In the genomic region with DNA sequence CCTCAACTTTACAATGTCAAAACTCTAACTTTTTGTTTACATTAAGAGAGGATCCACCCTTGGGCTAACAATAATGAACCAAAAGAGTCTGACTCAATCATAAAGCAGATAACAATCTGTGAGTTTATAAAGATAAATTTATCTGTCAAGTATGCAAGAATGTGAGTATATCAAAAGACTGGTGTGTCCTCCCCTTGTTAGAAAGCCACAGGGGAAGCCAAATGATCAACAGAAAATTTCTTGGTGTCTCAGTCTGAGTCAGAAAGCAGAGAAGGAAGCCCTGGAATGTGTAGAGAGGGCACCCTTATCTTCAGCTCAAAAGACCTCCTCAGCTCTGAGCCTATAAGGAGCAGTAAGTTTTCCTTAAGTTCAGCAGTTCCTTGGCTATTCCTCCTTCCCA, we compare ENCODE assay signal across 15 cellular contexts. TPM values are rescaled to one million over a fixed set of nuclear protein-coding genes. Genes with fewer than 3 reads are reported as not detected.
DNase-seq lines count a peak whose midpoint lies in the region; ATAC-seq and TF ChIP-seq lines count a peak whose summit lies in the region.
"Had no signal": no experiment of that assay in that cellular context is flagged by ENCODE, and none has a peak within 500 bp of the region (broad histone marks: within the 10 kb centered on the region; RNA-seq: fewer than 3 reads in every experiment).

No MANE protein-coding gene starts in this region.

- peaks cover 26% of the 10 kb centered on the region for H3K4me1 ChIP-seq in neural progenitor cell

- no peaks in the 10 kb centered on the region for H3K36me3 Mint-ChIP-seq in neural progenitor cell
- H3K36me3 Mint-ChIP-seq: memory B cell had no signal

- no peak overlapping the region for H3K4me3 ChIP-seq in fibroblast of villous mesenchyme (ENCODE audit: low read depth, low read length)
- no peak overlapping the region for H3K4me3 ChIP-seq in neural progenitor cell
- H3K4me3 ChIP-seq: ovary, tibial artery had no signal

- H3K27me3 Mint-ChIP-seq in stimulated activated naive CD8-positive, alpha-beta T cell treated with anti-CD3 and anti-CD28 coated beads, Interleukin-15, amount 100 ng/mL, for 72 hours, result peaks cover 17% of the 10 kb centered on the region
- peaks cover 4% of the 10 kb centered on the region for H3K27me3 Mint-ChIP-seq in neural progenitor cell (ENCODE audit: insufficient read depth, low read depth)

- no peak overlapping the region for H3K27ac Mint-ChIP-seq in stimulated activated naive CD8-positive, alpha-beta T cell treated with anti-CD3 and anti-CD28 coated beads, Interleukin-15, amount 100 ng/mL, for 72 hours
- H3K27ac Mint-ChIP-seq in neural progenitor cell, result no peak overlapping the region
- H3K27ac Mint-ChIP-seq: activated CD4-positive, alpha-beta T cell treated with anti-CD3 and anti-CD28 coated beads, Interleukin-2, amount 10 ng/mL, durations not matched to agents 7 days and 5 days; memory B cell had no signal

- H3K27ac ChIP-seq in neural progenitor cell, result no peak overlapping the region
- H3K27ac ChIP-seq: ovary, tibial artery had no signal

- no peak for TF ChIP-seq CTCF in fibroblast of villous mesenchyme (IDR thresholded peaks at IDR 0.05; ENCODE audit: insufficient read depth, low read depth, low read length)
- TF ChIP-seq CTCF in neural progenitor cell (IDR thresholded peaks at IDR 0.05), result no peak

- H3K4me3 Mint-ChIP-seq in stimulated activated naive CD8-positive, alpha-beta T cell treated with anti-CD3 and anti-CD28 coated beads, Interleukin-15, amount 100 ng/mL, for 72 hours, result no peak overlapping the region
- H3K4me3 Mint-ChIP-seq in neural progenitor cell, result no peak overlapping the region
- H3K4me3 Mint-ChIP-seq: activated CD4-positive, alpha-beta T cell treated with anti-CD3 and anti-CD28 coated beads, Interleukin-2, amount 10 ng/mL, durations not matched to agents 7 days and 5 days; memory B cell had no signal

- peaks cover 16% of the 10 kb centered on the region for H3F3A ChIP-seq in neural progenitor cell (ENCODE audit: low read depth)

- no peak overlapping the region for H2AFZ ChIP-seq in neural progenitor cell (replicated peaks)

- H3K9me3 Mint-ChIP-seq in stimulated activated naive CD8-positive, alpha-beta T cell treated with anti-CD3 and anti-CD28 coated beads, Interleukin-15, amount 100 ng/mL, for 72 hours, result no peaks in the 10 kb centered on the region
- no peaks in the 10 kb centered on the region for H3K9me3 Mint-ChIP-seq in neural progenitor cell
- H3K9me3 Mint-ChIP-seq: activated CD4-positive, alpha-beta T cell treated with anti-CD3 and anti-CD28 coated beads, Interleukin-2, amount 10 ng/mL, durations not matched to agents 7 days and 5 days; memory B cell had no signal

- H4K20me1 ChIP-seq in neural progenitor cell (ENCODE audit: low read depth), result no peaks in the 10 kb centered on the region

- no peaks in the 10 kb centered on the region for H3K27me3 ChIP-seq in neural progenitor cell
- H3K27me3 ChIP-seq: ovary had no signal

- no peaks in the 10 kb centered on the region for H3K9me3 ChIP-seq in neural progenitor cell (ENCODE audit: low read depth)
- H3K9me3 ChIP-seq: ovary, tibial artery had no signal

- H3K4me2 ChIP-seq in neural progenitor cell, result no peak overlapping the region

- H3K4me1 Mint-ChIP-seq in stimulated activated naive CD8-positive, alpha-beta T cell treated with anti-CD3 and anti-CD28 coated beads, Interleukin-15, amount 100 ng/mL, for 72 hours, result no peaks in the 10 kb centered on the region
- H3K4me1 Mint-ChIP-seq in neural progenitor cell, result peaks cover 20% of the 10 kb centered on the region

- no peaks in the 10 kb centered on the region for H3K36me3 ChIP-seq in neural progenitor cell
- H3K36me3 ChIP-seq: ovary, tibial artery had no signal

- no peaks in the 10 kb centered on the region for H3K79me2 ChIP-seq in neural progenitor cell (ENCODE audit: low read depth)

- no peak overlapping the region for H3K9ac ChIP-seq in neural progenitor cell

- peak; percentile 49 for ATAC-seq in stimulated activated naive CD8-positive, alpha-beta T cell treated with anti-CD3 and anti-CD28 coated beads, Interleukin-15, Interleukin-2, amounts not matched to agents 100 U/mL and 50 U/mL, for 24 hours
- no peak for ATAC-seq in stimulated activated naive CD8-positive, alpha-beta T cell treated with anti-CD3 and anti-CD28 coated beads, Interleukin-15, amount 100 ng/mL, for 72 hours
- peak; percentile 82 for ATAC-seq in SK-N-SH treated with all-trans-retinoic acid at 6 μM for 48 hours
- ATAC-seq in GM19397 (IDR thresholded peaks at IDR 0.05; ENCODE audit: unreplicated experiment), result no peak

- DNase-seq in stimulated activated naive CD8-positive, alpha-beta T cell treated with anti-CD3 and anti-CD28 coated beads, Interleukin-15, Interleukin-2, amounts not matched to agents 100 U/mL and 50 U/mL, for 24 hours, result no peak
- no peak for DNase-seq in stimulated activated naive CD8-positive, alpha-beta T cell treated with anti-CD3 and anti-CD28 coated beads, Interleukin-15, amount 100 ng/mL, for 72 hours
- peak; percentile 51 for DNase-seq in fibroblast of villous mesenchyme (ENCODE audit: low read depth)
- no peak for DNase-seq in activated CD8-positive, alpha-beta memory T cell treated with anti-CD3 and anti-CD28 coated beads for 24 hours
- DNase-seq in activated effector memory CD4-positive, alpha-beta T cell treated with anti-CD3 and anti-CD28 coated beads, Interleukin-2, amount 50 U/mL, for 16 hours, result no peak
- no peak for DNase-seq in neural progenitor cell (ENCODE audit: low spot score)
- DNase-seq: activated CD4-positive, alpha-beta T cell treated with anti-CD3 and anti-CD28 coated beads, Interleukin-2, amount 10 ng/mL, durations not matched to agents 7 days and 5 days; activated naive CD4-positive, alpha-beta T cell treated with Interleukin-2 at 50 U/mL for 16 hours; DND-41; erythroblast; ovary had no signal

TF ChIP-seq in SK-N-SH treated with all-trans-retinoic acid at 6 μM for 48 hours, 23 proteins besides CTCF, POLR2A, EP300 and RAD21:
- TF ChIP-seq, protein P1, sequence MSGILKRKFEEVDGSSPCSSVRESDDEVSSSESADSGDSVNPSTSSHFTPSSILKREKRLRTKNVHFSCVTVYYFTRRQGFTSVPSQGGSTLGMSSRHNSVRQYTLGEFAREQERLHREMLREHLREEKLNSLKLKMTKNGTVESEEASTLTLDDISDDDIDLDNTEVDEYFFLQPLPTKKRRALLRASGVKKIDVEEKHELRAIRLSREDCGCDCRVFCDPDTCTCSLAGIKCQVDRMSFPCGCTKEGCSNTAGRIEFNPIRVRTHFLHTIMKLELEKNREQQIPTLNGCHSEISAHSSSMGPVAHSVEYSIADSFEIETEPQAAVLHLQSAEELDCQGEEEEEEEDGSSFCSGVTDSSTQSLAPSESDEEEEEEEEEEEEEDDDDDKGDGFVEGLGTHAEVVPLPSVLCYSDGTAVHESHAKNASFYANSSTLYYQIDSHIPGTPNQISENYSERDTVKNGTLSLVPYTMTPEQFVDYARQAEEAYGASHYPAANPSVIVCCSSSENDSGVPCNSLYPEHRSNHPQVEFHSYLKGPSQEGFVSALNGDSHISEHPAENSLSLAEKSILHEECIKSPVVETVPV (CRISPR knock-in tag; IDR thresholded peaks at IDR 0.05), result no peak
- TF ChIP-seq ISL1 (CRISPR knock-in tag; IDR thresholded peaks at IDR 0.05), result peak; percentile 27; the same call in 1 of the 2 replicates
- no peak for TF ChIP-seq ZFP3 (CRISPR knock-in tag; IDR thresholded peaks at IDR 0.05)

RNA-seq across cellular contexts. Expression of a gene that starts 13.9 kb away (rescaled TPM):
- 2.6 and 4.8 TPM in 2 replicates for total RNA-seq in fibroblast of villous mesenchyme
- 11.0 and 12.0 TPM in 2 replicates for total RNA-seq in neural progenitor cell (ENCODE audit: low replicate concordance)

RNA-seq across cellular contexts. Expression of a gene that starts 30.3 kb away (rescaled TPM):
- total RNA-seq in fibroblast of villous mesenchyme (not detected in 2 replicates), neural progenitor cell (ENCODE audit: low replicate concordance) (not detected in 2 replicates)

RNA-seq across cellular contexts. Expression of a gene that starts 51.8 kb away (rescaled TPM):
- total RNA-seq in fibroblast of villous mesenchyme, result not detected in 2 replicates
- total RNA-seq in neural progenitor cell (ENCODE audit: low replicate concordance), result not detected in 2 replicates
- total RNA-seq: activated CD4-positive, alpha-beta T cell treated with anti-CD3 and anti-CD28 coated beads, Interleukin-2, amount 10 ng/mL, durations not matched to agents 7 days and 5 days had no signal

Comparison
In these comparisons a context has a peak if more than half of its experiments do, and no peak if none do; other contexts are left out.
1. ATAC-seq: peak in stimulated activated naive CD8-positive, alpha-beta T cell treated with anti-CD3 and anti-CD28 coated beads, Interleukin-15, Interleukin-2, amounts not matched to agents 100 U/mL and 50 U/mL, for 24 hours (single experiment) and SK-N-SH treated with all-trans-retinoic acid at 6 μM for 48 hours (single experiment); none in stimulated activated naive CD8-positive, alpha-beta T cell treated with anti-CD3 and anti-CD28 coated beads, Interleukin-15, amount 100 ng/mL, for 72 hours (single experiment) and GM19397 (single experiment).